9 cellular contexts compared by ENCODE assay signal in genomic region chr22:32378703-32379272, GRCh38. TPM values are rescaled to one million over a fixed set of nuclear protein-coding genes. Genes with fewer than 3 reads are reported as not detected.
DNase-seq lines count a peak whose midpoint lies in the region; TF ChIP-seq lines count a peak whose summit lies in the region.
"Had no signal": no experiment of that assay in that cellular context is flagged by ENCODE, and none has a peak within 500 bp of the region (broad histone marks: within the 10 kb centered on the region; RNA-seq: fewer than 3 reads in every experiment).

No MANE protein-coding gene starts in this region.

- TF ChIP-seq CTCF in Caco-2 (IDR thresholded peaks at IDR 0.05; ENCODE audit: insufficient read depth in 1 of 2, low read depth in 1 of 2, low read length in 1 of 2, severe bottlenecking in 1 of 2, unreplicated experiment in 1 of 2): peak; percentile 55 to 83
- TF ChIP-seq CTCF in H9 (conservative IDR thresholded peaks at IDR 0.05): peak; percentile 95
- TF ChIP-seq CTCF in stomach (IDR thresholded peaks at IDR 0.05): peak in 4 of 7 experiments; percentile 5 to 23 (median 8)
- TF ChIP-seq CTCF in uterus (IDR thresholded peaks at IDR 0.05): peak in 1 of 4 experiments; percentile 6
- no peak for TF ChIP-seq CTCF in GM13976 (IDR thresholded peaks at IDR 0.05; ENCODE audit: borderline replicate concordance, control extremely low read depth, extremely low read depth, insufficient read depth, missing control alignments)

- H4K20me1 ChIP-seq in H9 (ENCODE audit: control insufficient read depth, insufficient read depth, insufficient read length): no peaks in the 10 kb centered on the region

- H3K4me1 ChIP-seq in Caco-2 (no peaks in the 10 kb centered on the region), H9 (ENCODE audit: insufficient read depth, low read length) (no peaks in the 10 kb centered on the region), stomach (no peaks in the 10 kb centered on the region), uterus (no peaks in the 10 kb centered on the region)

- CTCF ChIA-PET in Caco-2 (lab: Charles Lee): interaction anchor here (0.6 kb wide), 1 partner anchor 218 kb away, joined by 3 read pairs; no protein-coding TSS in a partner anchor

- H3K27me3 Mint-ChIP-seq in Caco-2 (ENCODE audit: insufficient read depth, unreplicated experiment) (peaks cover 10% of the 10 kb centered on the region), H9 (ENCODE audit: low read depth) (peaks cover 8% of the 10 kb centered on the region)

- H2AFZ ChIP-seq in H9 (ENCODE audit: low read length): no peak overlapping the region

- H2BK15ac ChIP-seq in H9 (ENCODE audit: low read depth, low read length): no peak overlapping the region

- no peak overlapping the region for H3T11ph ChIP-seq in H9 (ENCODE audit: low read length)

- H3K9ac ChIP-seq in H9 (ENCODE audit: extremely low read depth, insufficient read length, low read length): no peak overlapping the region

- POLR2A ChIA-PET in Caco-2 (lab: Charles Lee): no interaction called here

- H2BK5ac ChIP-seq in H9 (ENCODE audit: insufficient read length, low read length): no peak overlapping the region

- H3K14ac ChIP-seq in H9 (ENCODE audit: insufficient read depth, low read length): no peak overlapping the region

- WGBS in H9 (ENCODE audit: extremely low coverage, insufficient read length, low lambda C conversion rate): no CpG with 5 or more reads among the region's 4 CpGs
- 41 to 75% (median 66%) methylated on average over 3 to 4 of the region's 4 CpGs for WGBS in stomach, 5 donors

- H3K4me3 Mint-ChIP-seq in Caco-2 (ENCODE audit: unreplicated experiment) (no peak overlapping the region), H9 (no peak overlapping the region)

- H3K36me3 Mint-ChIP-seq in Caco-2 (ENCODE audit: insufficient read depth, unreplicated experiment) (peaks cover 5% of the 10 kb centered on the region), H9 (ENCODE audit: insufficient read depth in 1 of 3, low read depth in 3 of 3) (no peaks in the 10 kb centered on the region)

- no peak overlapping the region for H2BK12ac ChIP-seq in H9 (ENCODE audit: insufficient read length, low read depth, low read length)

- H2AK5ac ChIP-seq in H9 (ENCODE audit: insufficient read length, low read length): no peak overlapping the region

- intact Hi-C loops in Caco-2 (cut with micrococcal nuclease; ENCODE audit: unreplicated experiment) (no loop called here), head of caudate nucleus (cut with DNase I) (no loop called here), stomach (cut with DNase I; ENCODE audit: low total_unique reads) (no loop called here), uterus (cut with DNase I; ENCODE audit: low total_unique reads) (no loop called here)

- DNase-seq in Caco-2 (peak; percentile 65 to 68), H9 (peak; percentile 81), SKM-1 treated with dmso at 0.1 percent for 144 hours (lab: John Stamatoyannopoulos, UW; ENCODE audit: unreplicated experiment) (peak; percentile 33), head of caudate nucleus (peak in 37 of 42 donors; percentile 8 to 83 (median 53)), stomach (no peak), uterus (no peak), NCI-H345 (lab: John Stamatoyannopoulos, UW) (no peak), GM13976 (ENCODE audit: low spot score) (no peak)

- no peaks in the 10 kb centered on the region for H3K23me2 ChIP-seq in H9 (ENCODE audit: insufficient read length, low read depth, low read length, poor library complexity, severe bottlenecking)

- H2BK120ac ChIP-seq in H9 (ENCODE audit: low read depth, low read length, poor library complexity, severe bottlenecking): no peak overlapping the region

- no peak overlapping the region for H2BK20ac ChIP-seq in H9 (ENCODE audit: low read depth, low read length, poor library complexity, severe bottlenecking)

- no peak overlapping the region for H3K4me2 ChIP-seq in H9 (ENCODE audit: insufficient read depth, insufficient read length, low read length)

- no peaks in the 10 kb centered on the region for H3K79me2 ChIP-seq in H9 (ENCODE audit: insufficient read depth, low read length)

- no peaks in the 10 kb centered on the region for H3K4me1 Mint-ChIP-seq in Caco-2 (ENCODE audit: low read depth, unreplicated experiment)
- no peaks in the 10 kb centered on the region for H3K4me1 Mint-ChIP-seq in H9

- no peak overlapping the region for H3K18ac ChIP-seq in H9 (ENCODE audit: insufficient read length, low read depth, low read length)

- H4K8ac ChIP-seq in H9 (replicated peaks; ENCODE audit: insufficient read length, low read depth, low read length): no peak overlapping the region

- H3K56ac ChIP-seq in H9 (ENCODE audit: insufficient read length, low read depth, low read length): no peak overlapping the region

- no peak overlapping the region for H3K23ac ChIP-seq in H9 (ENCODE audit: insufficient read length, low read depth, low read length)

- no peak for TF ChIP-seq EP300 in stomach (IDR thresholded peaks at IDR 0.05)

- H3K9me3 Mint-ChIP-seq in Caco-2 (ENCODE audit: unreplicated experiment) (no peaks in the 10 kb centered on the region), H9 (no peaks in the 10 kb centered on the region)

- H4K5ac ChIP-seq in H9 (ENCODE audit: insufficient read length, low read depth, low read length): no peak overlapping the region

- TF ChIP-seq POLR2A in stomach (IDR thresholded peaks at IDR 0.05): no peak
- TF ChIP-seq POLR2A in uterus (IDR thresholded peaks at IDR 0.05): no peak

- no peak overlapping the region for H3K27ac ChIP-seq in H9 (ENCODE audit: insufficient read length, low read depth, low read length)
- H3K27ac ChIP-seq in stomach: no peak overlapping the region
- H3K27ac ChIP-seq in uterus: no peak overlapping the region

- H3K4me3 ChIP-seq in Caco-2 (ENCODE audit: low read depth, low read length) (no peak overlapping the region), stomach (no peak overlapping the region), uterus (no peak overlapping the region)

- H4K91ac ChIP-seq in H9 (ENCODE audit: insufficient read length, low read depth, low read length): no peak overlapping the region

- H3K9me3 ChIP-seq in Caco-2 (no peaks in the 10 kb centered on the region), H9 (ENCODE audit: control insufficient read depth, low read depth, low read length) (no peaks in the 10 kb centered on the region), stomach (no peaks in the 10 kb centered on the region), uterus (no peaks in the 10 kb centered on the region)

- no peaks in the 10 kb centered on the region for H3K79me1 ChIP-seq in H9 (ENCODE audit: insufficient read depth, low read depth, low read length, poor library complexity, severe bottlenecking)

- H3K27me3 ChIP-seq in Caco-2 (replicated peaks; ENCODE audit: control insufficient read depth, insufficient read depth, low read length) (no peaks in the 10 kb centered on the region), H9 (ENCODE audit: insufficient read depth, low read length) (no peaks in the 10 kb centered on the region), stomach (no peaks in the 10 kb centered on the region), uterus (no peaks in the 10 kb centered on the region)

- no TSS peak for BruUV-seq in Caco-2 (replicated peaks; lab: Mats Ljungman, UMichigan)

- no peak overlapping the region for H3K4ac ChIP-seq in H9 (ENCODE audit: low read depth, low read length)

- in situ Hi-C loops in GM13976 (cut with MboI; ENCODE audit: low sequenced_read_pairs, unreplicated experiment): no loop called here

- H3K27ac Mint-ChIP-seq in Caco-2 (ENCODE audit: unreplicated experiment) (no peak overlapping the region), H9 (peak overlapping the region in 1 of 3 experiments; percentile 94; a peak in 2 of 7 replicates)

- no peaks in the 10 kb centered on the region for H3K36me3 ChIP-seq in Caco-2 (ENCODE audit: control insufficient read depth, insufficient read depth, low read length)
- H3K36me3 ChIP-seq in stomach: no peaks in the 10 kb centered on the region
- H3K36me3 ChIP-seq in uterus: no peaks in the 10 kb centered on the region

RNA-seq across cellular contexts. Expression of gene RFPL3, which starts 21.1 kb away (rescaled TPM):
- not detected in 2 replicates for total RNA-seq in Caco-2 (2022)
- total RNA-seq in H9 (2021): not detected in 2 replicates
- total RNA-seq in stomach: not detected
- polyA plus RNA-seq in stomach: not detected
- total RNA-seq in uterus: not detected
- total RNA-seq: T-helper 1 cell treated with Interleukin-12 subunit alpha and Interleukin-12 subunit beta and Interleukin-4 antibody, amounts not matched to agents 30 ng/mL and 1 ng/mL, for 36 hours had no signal

RNA-seq across cellular contexts. Expression of gene RTCB, which starts 33.3 kb away (rescaled TPM):
- 105 and 112 TPM in 2 replicates for total RNA-seq in Caco-2 (2022)
- 100.0 and 101 TPM in 2 replicates for total RNA-seq in H9 (2021)
- total RNA-seq in stomach: 100 to 1,000 TPM in 3 of 5 donors, 10 to 100 TPM in 2; 51.6 to 131 (median 106) TPM
- 10 to 100 TPM; 27.2 to 71.6 (median 51.4) TPM for polyA plus RNA-seq in stomach
- 100 to 1,000 TPM in 2 of 4 donors, 10 to 100 TPM in 2; 57.2 to 118 (median 91.1) TPM for total RNA-seq in uterus

Comparison
In these comparisons a context has a peak if more than half of its experiments do, and no peak if none do; other contexts are left out.
1. DNase-seq: peak in Caco-2 (2 of 2), H9 (single experiment), SKM-1 treated with dmso at 0.1 percent for 144 hours (single experiment) and head of caudate nucleus (37 of 42); none in stomach (single experiment), uterus (0 of 2), NCI-H345 (single experiment) and GM13976 (single experiment).